ENCODE assay signal across 20 cellular contexts in the genomic region with DNA sequence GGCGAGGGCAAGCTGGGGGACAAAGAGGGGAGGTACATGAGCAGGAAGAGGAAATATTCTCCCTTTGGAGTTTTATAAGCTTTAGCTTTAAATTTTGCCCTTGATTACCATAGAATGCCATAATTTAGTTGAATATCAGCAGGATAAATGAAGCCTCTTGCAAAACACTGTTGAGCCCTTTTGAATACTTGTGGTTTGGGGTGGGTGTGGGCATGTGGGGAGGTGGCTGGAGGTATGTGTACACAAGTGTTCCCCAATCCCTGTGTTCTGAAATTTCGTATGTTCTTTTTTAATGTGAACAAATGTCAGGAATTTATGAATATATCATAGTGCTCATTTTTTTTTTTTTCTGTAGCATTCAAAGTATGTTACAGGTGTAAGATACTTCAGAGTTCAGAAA. TPM values are rescaled to one million over a fixed set of nuclear protein-coding genes. Genes with fewer than 3 reads are reported as not detected.
DNase-seq lines count a peak whose midpoint lies in the region; ATAC-seq and TF ChIP-seq lines count a peak whose summit lies in the region.
"Had no signal": no experiment of that assay in that cellular context is flagged by ENCODE, and none has a peak within 500 bp of the region (broad histone marks: within the 10 kb centered on the region; RNA-seq: fewer than 3 reads in every experiment).

No MANE protein-coding gene starts in this region.

- H3K27ac Mint-ChIP-seq in activated naive CD4-positive, alpha-beta T cell treated with anti-CD3 and anti-CD28 coated beads for 36 hours, result peak overlapping the region; percentile 46
- H3K27ac Mint-ChIP-seq in WTC11, result 0 out of 2 replicates have a peak overlapping the region, but pooled peaks have one; percentile 24
- H3K27ac Mint-ChIP-seq in progenitor cell of endocrine pancreas, result peak overlapping the region; percentile 84

- H3K27me3 Mint-ChIP-seq in activated naive CD4-positive, alpha-beta T cell treated with anti-CD3 and anti-CD28 coated beads for 36 hours (ENCODE audit: low read depth), result no peaks in the 10 kb centered on the region
- no peaks in the 10 kb centered on the region for H3K27me3 Mint-ChIP-seq in WTC11 (ENCODE audit: low read depth)
- no peaks in the 10 kb centered on the region for H3K27me3 Mint-ChIP-seq in progenitor cell of endocrine pancreas

- H3K4me3 Mint-ChIP-seq in activated naive CD4-positive, alpha-beta T cell treated with anti-CD3 and anti-CD28 coated beads for 36 hours, result no peak overlapping the region
- no peak overlapping the region for H3K4me3 Mint-ChIP-seq in WTC11
- H3K4me3 Mint-ChIP-seq in progenitor cell of endocrine pancreas (ENCODE audit: low read depth), result no peak overlapping the region

- ATAC-seq in WTC11 (no peak), HG03354 (IDR thresholded peaks at IDR 0.05; ENCODE audit: poor library complexity, severe bottlenecking, unreplicated experiment) (no peak), left ventricle myocardium superior (no peak)
- ATAC-seq: activated CD4-positive, CD25-positive, alpha-beta regulatory T cell treated with anti-CD3 and anti-CD28 coated beads, Interleukin-2, amount 50 U/mL, for 24 hours had no signal

- H3K9me3 Mint-ChIP-seq in activated naive CD4-positive, alpha-beta T cell treated with anti-CD3 and anti-CD28 coated beads for 36 hours, result no peaks in the 10 kb centered on the region
- H3K9me3 Mint-ChIP-seq in WTC11 (no peaks in the 10 kb centered on the region), progenitor cell of endocrine pancreas (ENCODE audit: low read depth) (no peaks in the 10 kb centered on the region)

- H3K36me3 Mint-ChIP-seq in activated naive CD4-positive, alpha-beta T cell treated with anti-CD3 and anti-CD28 coated beads for 36 hours (ENCODE audit: low read depth), result peaks cover 75% of the 10 kb centered on the region
- H3K36me3 Mint-ChIP-seq in WTC11 (peaks cover 96% of the 10 kb centered on the region), progenitor cell of endocrine pancreas (ENCODE audit: insufficient read depth) (peaks cover 76% of the 10 kb centered on the region)

- no peak overlapping the region for H3K4me3 ChIP-seq in choroid plexus epithelial cell (ENCODE audit: low read depth, low read length)
- H3K4me3 ChIP-seq: left ventricle myocardium inferior, Peyer's patch, right lobe of liver had no signal

- POLR2A ChIA-PET in WTC11 (lab: Charles Lee), result no interaction called here

- TF ChIP-seq CTCF in WTC11 (IDR thresholded peaks at IDR 0.05), result no peak
- TF ChIP-seq CTCF in choroid plexus epithelial cell (conservative IDR thresholded peaks at IDR 0.05; ENCODE audit: low read depth, low read length), result no peak
- no peak for TF ChIP-seq CTCF in progenitor cell of endocrine pancreas (IDR thresholded peaks at IDR 0.05; ENCODE audit: unreplicated experiment)

- intact Hi-C loops in activated naive CD4-positive, alpha-beta T cell treated with anti-CD3 and anti-CD28 coated beads for 36 hours (cut with micrococcal nuclease), result no loop called here
- intact Hi-C loops in left ventricle myocardium superior (cut with micrococcal nuclease), result no loop called here

- TF ChIP-seq POLR2A in erythroblast (IDR thresholded peaks at IDR 0.05; ENCODE audit: low read length), result no peak

- peaks cover 31% of the 10 kb centered on the region for H3K4me1 Mint-ChIP-seq in activated naive CD4-positive, alpha-beta T cell treated with anti-CD3 and anti-CD28 coated beads for 36 hours (ENCODE audit: low read depth)
- H3K4me1 Mint-ChIP-seq in WTC11 (peaks cover 17% of the 10 kb centered on the region), progenitor cell of endocrine pancreas (ENCODE audit: low read depth) (peaks cover 23% of the 10 kb centered on the region)

- CTCF ChIA-PET in activated naive CD4-positive, alpha-beta T cell treated with anti-CD3 and anti-CD28 coated beads for 36 hours (lab: Charles Lee), result interaction anchor here (1.1 kb wide), 1 partner anchor 12 kb away, joined by 3 read pairs; no protein-coding TSS in a partner anchor
- CTCF ChIA-PET in WTC11 (lab: Charles Lee), result interaction anchor here (0.8 to 1.6 kb wide), 2 partner anchors 92 to 106 kb away, joined by 3 to 4 read pairs; no protein-coding TSS in a partner anchor

- no peak for DNase-seq in activated naive CD4-positive, alpha-beta T cell treated with anti-CD3 and anti-CD28 coated beads for 36 hours
- no peak for DNase-seq in activated naive CD4-positive, alpha-beta T cell treated with Interleukin-2 at 50 U/mL for 16 hours
- DNase-seq in WTC11 (ENCODE audit: low spot score) (no peak), choroid plexus epithelial cell (ENCODE audit: low read depth) (peak; percentile 35), progenitor cell of endocrine pancreas (ENCODE audit: low spot score, unreplicated experiment) (no peak), erythroblast (lab: John Stamatoyannopoulos, UW) (no peak), left ventricle myocardium superior (no peak)
- DNase-seq: activated effector memory CD4-positive, alpha-beta T cell treated with Interleukin-2 at 50 U/mL for 16 hours; C1 segment of cervical spinal cord; GDM1; Kasumi-1; left ventricle myocardium inferior; NCI-H1092; NCI-H2081; NCI-H510A; Peyer's patch; right lobe of liver; T1000 had no signal

TF ChIP-seq in WTC11, 78 proteins besides CTCF, POLR2A, EP300 and RAD21:
- TF ChIP-seq FOXK1 (CRISPR knock-in tag; IDR thresholded peaks at IDR 0.05) (no peak), CBFB (CRISPR knock-in tag; IDR thresholded peaks at IDR 0.05; ENCODE audit: low read depth) (no peak), FOXJ3 (CRISPR knock-in tag; IDR thresholded peaks at IDR 0.05; ENCODE audit: borderline replicate concordance) (no peak), SOX15 (CRISPR knock-in tag; IDR thresholded peaks at IDR 0.05) (no peak), FOXP4 (CRISPR knock-in tag; IDR thresholded peaks at IDR 0.05) (no peak), ZNF317 (CRISPR knock-in tag; IDR thresholded peaks at IDR 0.05; ENCODE audit: borderline replicate concordance, low read depth) (no peak), OVOL2 (CRISPR knock-in tag; IDR thresholded peaks at IDR 0.05; ENCODE audit: borderline replicate concordance) (no peak), TEAD1 (CRISPR knock-in tag; IDR thresholded peaks at IDR 0.05) (no peak), ZBTB21 (CRISPR knock-in tag; IDR thresholded peaks at IDR 0.05; ENCODE audit: borderline replicate concordance) (no peak), GTF2I (CRISPR knock-in tag; conservative IDR thresholded peaks at IDR 0.05) (no peak)
TF ChIP-seq in WTC11: peak in this region for 0.

RNA-seq across cellular contexts. Expression of gene ATP1A1, which starts 20.0 kb away (rescaled TPM):
- total RNA-seq in activated naive CD4-positive, alpha-beta T cell treated with anti-CD3 and anti-CD28 coated beads for 36 hours, result 100 to 1,000 TPM; 360 to 370 TPM
- total RNA-seq in WTC11 (2021), result 259 to 286 TPM (median 259 TPM) in 3 replicates
- total RNA-seq in progenitor cell of endocrine pancreas, result 325 and 332 TPM in 2 replicates
- total RNA-seq in left ventricle myocardium superior, result 269 TPM

Comparison
In these comparisons a context has a peak if more than half of its experiments do, and no peak if none do; other contexts are left out.
1. H3K27ac Mint-ChIP-seq: peak in every context shown above with its lines; median percentile 84 in progenitor cell of endocrine pancreas; 46 in activated naive CD4-positive, alpha-beta T cell treated with anti-CD3 and anti-CD28 coated beads for 36 hours; 24 in WTC11.